Comparison of ENCODE assay signal across 1 cellular context in genomic region chr6:110041149-110041548, GRCh38.
TF ChIP-seq lines count a peak whose summit lies in the region.

No MANE protein-coding gene starts in this region.

TF ChIP-seq in H1, 55 proteins besides CTCF, POLR2A, EP300 and RAD21 (continued from another document):
- no peak for TF ChIP-seq KDM4A (IDR thresholded peaks at IDR 0.05; ENCODE audit: low read depth, low read length, severe bottlenecking)
- TF ChIP-seq JUN (IDR thresholded peaks at IDR 0.05; ENCODE audit: low read depth, low read length): no peak
- TF ChIP-seq ATF2 (IDR thresholded peaks at IDR 0.05; ENCODE audit: low read length): no peak
- TF ChIP-seq BACH1 (IDR thresholded peaks at IDR 0.05; ENCODE audit: low read length): no peak
- TF ChIP-seq SP4 (IDR thresholded peaks at IDR 0.05; ENCODE audit: low read length): no peak
- TF ChIP-seq SRF (IDR thresholded peaks at IDR 0.05; ENCODE audit: low read depth, low read length): no peak
- no peak for TF ChIP-seq FOSL1 (IDR thresholded peaks at IDR 0.05; ENCODE audit: insufficient read depth, low read depth, low read length)
- TF ChIP-seq CREB1 (IDR thresholded peaks at IDR 0.05): no peak
- no peak for TF ChIP-seq POLR2AphosphoS5 (IDR thresholded peaks at IDR 0.05; ENCODE audit: low read depth, low read length)
- TF ChIP-seq ATF3 (IDR thresholded peaks at IDR 0.05; ENCODE audit: insufficient read depth, low read depth, low read length): no peak
- no peak for TF ChIP-seq SP2 (IDR thresholded peaks at IDR 0.05; ENCODE audit: low read length)
- no peak for TF ChIP-seq YY1 (IDR thresholded peaks at IDR 0.05; ENCODE audit: low read depth, low read length)
